ENCODE assay signal across 27 cellular contexts in the genomic region with DNA sequence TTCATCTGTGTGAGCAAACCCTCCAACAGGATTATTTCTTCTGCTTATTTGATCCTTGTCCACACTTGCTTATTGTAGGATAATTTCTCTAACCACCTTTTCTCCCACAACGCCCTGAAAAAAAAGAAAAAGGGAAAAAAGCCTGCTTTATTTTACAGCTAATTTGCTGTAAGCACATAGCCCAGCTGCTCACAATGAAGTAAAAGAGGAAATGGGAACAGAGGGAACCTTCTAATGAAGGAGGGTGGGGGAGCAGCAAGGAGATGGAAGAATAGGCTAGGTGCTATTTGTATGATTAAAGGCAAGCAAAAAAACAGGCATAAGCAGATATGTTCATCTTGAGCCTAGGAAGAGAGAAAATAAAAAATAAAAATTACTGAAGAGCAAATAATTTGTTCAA.
"Had no signal": no experiment of that assay in that cellular context is flagged by ENCODE, and none has a peak within 500 bp of the region (broad histone marks: within the 10 kb centered on the region; RNA-seq: fewer than 3 reads in every experiment).

No MANE protein-coding gene starts in this region.

- H3K27ac Mint-ChIP-seq: activated CD4-positive, alpha-beta memory T cell treated with anti-CD3 and anti-CD28 coated beads for 36 hours; activated CD4-positive, alpha-beta T cell treated with anti-CD3 and anti-CD28 coated beads, Interleukin-2, amount 10 ng/mL, durations not matched to agents 24 days and 14 days; activated naive CD4-positive, alpha-beta T cell treated with anti-CD3 and anti-CD28 coated beads, Interleukin-2, amount 10 ng/mL, durations not matched to agents 7 days and 5 days; activated naive CD8-positive, alpha-beta T cell treated with anti-CD3 and anti-CD28 coated beads, Interleukin-2, amount 10 ng/mL, durations not matched to agents 7 days and 5 days; activated T-cell treated with anti-CD3 and anti-CD28 coated beads, Interleukin-2, amount 50 U/mL, for 24 hours; natural killer cell treated with Interleukin-12 subunit alpha and Interleukin-12 subunit beta and Interleukin-15 and Interleukin-18, amount 100 ng/mL, for 72 hours; stimulated activated naive B cell treated with anti-CD40 and anti-IgM and Interleukin-4, amounts not matched to agents 10 μg/mL and 1 μg/mL and 100 μg/mL, for 72 hours had no signal

- ATAC-seq: mucosa of descending colon; natural killer cell treated with Interleukin-12 subunit alpha and Interleukin-12 subunit beta and Interleukin-15 and Interleukin-18, amount 100 ng/mL, for 72 hours; pancreas; psoas muscle; stimulated activated naive B cell treated with anti-CD40 and anti-IgM and Interleukin-4, amounts not matched to agents 10 μg/mL and 1 μg/mL and 100 μg/mL, for 72 hours had no signal

- H3K9me3 Mint-ChIP-seq: activated CD4-positive, alpha-beta memory T cell treated with anti-CD3 and anti-CD28 coated beads for 36 hours; activated CD4-positive, alpha-beta T cell treated with anti-CD3 and anti-CD28 coated beads, Interleukin-2, amount 10 ng/mL, durations not matched to agents 24 days and 14 days; activated naive CD4-positive, alpha-beta T cell treated with anti-CD3 and anti-CD28 coated beads, Interleukin-2, amount 10 ng/mL, durations not matched to agents 7 days and 5 days; activated naive CD8-positive, alpha-beta T cell treated with anti-CD3 and anti-CD28 coated beads, Interleukin-2, amount 10 ng/mL, durations not matched to agents 7 days and 5 days; activated T-cell treated with anti-CD3 and anti-CD28 coated beads, Interleukin-2, amount 50 U/mL, for 24 hours; natural killer cell treated with Interleukin-12 subunit alpha and Interleukin-12 subunit beta and Interleukin-15 and Interleukin-18, amount 100 ng/mL, for 72 hours had no signal

- H3K27me3 Mint-ChIP-seq: activated CD4-positive, alpha-beta T cell treated with anti-CD3 and anti-CD28 coated beads, Interleukin-2, amount 10 ng/mL, durations not matched to agents 24 days and 14 days; activated naive CD4-positive, alpha-beta T cell treated with anti-CD3 and anti-CD28 coated beads, Interleukin-2, amount 10 ng/mL, durations not matched to agents 7 days and 5 days; activated naive CD8-positive, alpha-beta T cell treated with anti-CD3 and anti-CD28 coated beads, Interleukin-2, amount 10 ng/mL, durations not matched to agents 7 days and 5 days; activated T-cell treated with anti-CD3 and anti-CD28 coated beads, Interleukin-2, amount 50 U/mL, for 24 hours; stimulated activated naive B cell treated with anti-CD40 and anti-IgM and Interleukin-4, amounts not matched to agents 10 μg/mL and 1 μg/mL and 100 μg/mL, for 72 hours had no signal

- H3K36me3 Mint-ChIP-seq: activated CD4-positive, alpha-beta memory T cell treated with anti-CD3 and anti-CD28 coated beads for 36 hours; activated naive CD4-positive, alpha-beta T cell treated with anti-CD3 and anti-CD28 coated beads, Interleukin-2, amount 10 ng/mL, durations not matched to agents 7 days and 5 days; activated naive CD8-positive, alpha-beta T cell treated with anti-CD3 and anti-CD28 coated beads, Interleukin-2, amount 10 ng/mL, durations not matched to agents 7 days and 5 days; natural killer cell treated with Interleukin-12 subunit alpha and Interleukin-12 subunit beta and Interleukin-15 and Interleukin-18, amount 100 ng/mL, for 72 hours; stimulated activated naive B cell treated with anti-CD40 and anti-IgM and Interleukin-4, amounts not matched to agents 10 μg/mL and 1 μg/mL and 100 μg/mL, for 72 hours had no signal

- DNase-seq: activated CD4-positive, alpha-beta memory T cell treated with anti-CD3 and anti-CD28 coated beads for 36 hours; activated CD4-positive, alpha-beta T cell treated with anti-CD3 and anti-CD28 coated beads, Interleukin-2, amount 10 ng/mL, durations not matched to agents 24 days and 14 days; activated CD4-positive, CD25-positive, alpha-beta regulatory T cell treated with anti-CD3 and anti-CD28 coated beads, Interleukin-2, amount 50 U/mL, for 72 hours; activated CD8-positive, alpha-beta memory T cell treated with anti-CD3 and anti-CD28 coated beads, Interleukin-2, amount 50 U/mL, for 4 hours; activated gamma-delta T cell; activated naive CD4-positive, alpha-beta T cell treated with anti-CD3 and anti-CD28 coated beads, Interleukin-2, amount 10 ng/mL, durations not matched to agents 7 days and 5 days; activated naive CD8-positive, alpha-beta T cell treated with anti-CD3 and anti-CD28 coated beads, Interleukin-2, amount 10 ng/mL, durations not matched to agents 7 days and 5 days; activated T-cell treated with anti-CD3 and anti-CD28 coated beads, Interleukin-2, amount 50 U/mL, for 24 hours; brain microvascular endothelial cell; dorsolateral prefrontal cortex; effector memory CD4-positive, alpha-beta T cell; left ventricle myocardium inferior; mesendoderm; mucosa of descending colon; nucleus accumbens; pancreas; psoas muscle; sigmoid colon; small intestine; stimulated activated CD4-positive, alpha-beta T cell treated with anti-CD3 and anti-CD28 coated beads, Interleukin-4, amount 100 ng/mL, for 4 hours; stimulated activated CD8-positive, alpha-beta memory T cell treated with anti-CD3 and anti-CD28 coated beads, Interleukin-4, amount 100 ng/mL, for 48 hours; stimulated activated naive B cell treated with anti-CD40 and anti-IgM and Interleukin-4, amounts not matched to agents 10 μg/mL and 1 μg/mL and 100 μg/mL, for 72 hours; stomach; T1000; thyroid gland; upper lobe of left lung had no signal

- H3K4me3 Mint-ChIP-seq: activated CD4-positive, alpha-beta memory T cell treated with anti-CD3 and anti-CD28 coated beads for 36 hours; activated CD4-positive, alpha-beta T cell treated with anti-CD3 and anti-CD28 coated beads, Interleukin-2, amount 10 ng/mL, durations not matched to agents 24 days and 14 days; activated naive CD4-positive, alpha-beta T cell treated with anti-CD3 and anti-CD28 coated beads, Interleukin-2, amount 10 ng/mL, durations not matched to agents 7 days and 5 days; activated naive CD8-positive, alpha-beta T cell treated with anti-CD3 and anti-CD28 coated beads, Interleukin-2, amount 10 ng/mL, durations not matched to agents 7 days and 5 days; activated T-cell treated with anti-CD3 and anti-CD28 coated beads, Interleukin-2, amount 50 U/mL, for 24 hours; natural killer cell treated with Interleukin-12 subunit alpha and Interleukin-12 subunit beta and Interleukin-15 and Interleukin-18, amount 100 ng/mL, for 72 hours; stimulated activated naive B cell treated with anti-CD40 and anti-IgM and Interleukin-4, amounts not matched to agents 10 μg/mL and 1 μg/mL and 100 μg/mL, for 72 hours had no signal

- H3K4me1 Mint-ChIP-seq: activated CD4-positive, alpha-beta T cell treated with anti-CD3 and anti-CD28 coated beads, Interleukin-2, amount 10 ng/mL, durations not matched to agents 24 days and 14 days; activated naive CD4-positive, alpha-beta T cell treated with anti-CD3 and anti-CD28 coated beads, Interleukin-2, amount 10 ng/mL, durations not matched to agents 7 days and 5 days had no signal
